31 cellular contexts compared by ENCODE assay signal in the genomic region with DNA sequence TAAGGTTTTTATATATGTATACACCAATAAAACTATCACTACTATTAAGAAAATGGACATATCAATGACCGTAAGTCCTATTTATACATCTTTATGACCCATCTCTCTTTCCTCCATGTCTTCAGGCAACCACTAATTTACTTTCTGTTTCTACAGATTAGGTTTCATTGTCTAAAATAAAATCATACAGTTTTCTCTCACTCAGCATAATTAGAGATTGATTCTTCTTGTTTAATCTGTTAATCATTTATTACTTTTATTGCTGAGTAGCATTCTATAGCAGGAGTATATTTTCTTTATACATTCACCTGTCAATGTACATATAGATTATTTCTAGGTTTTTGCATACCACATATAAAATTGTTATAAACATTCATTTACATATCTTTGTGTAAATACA.
"Had no signal": no experiment of that assay in that cellular context is flagged by ENCODE, and none has a peak within 500 bp of the region (broad histone marks: within the 10 kb centered on the region; RNA-seq: fewer than 3 reads in every experiment).

No MANE protein-coding gene starts in this region.

- H3K9me3 ChIP-seq: ascending aorta had no signal

- H3K4me1 ChIP-seq: ascending aorta had no signal

- ATAC-seq: activated CD8-positive, alpha-beta T cell treated with anti-CD3 and anti-CD28 coated beads for 36 hours; activated naive CD8-positive, alpha-beta T cell treated with anti-CD3 and anti-CD28 coated beads, Interleukin-2, amount 50 U/mL, for 24 hours; activated T-cell treated with anti-CD3 and anti-CD28 coated beads, Interleukin-2, amount 50 U/mL, for 4 hours; activated T-cell treated with anti-CD3 and anti-CD28 coated beads, Interleukin-2, amount 50 U/mL, for 72 hours; activated T-helper 17 cell treated with anti-CD3 and anti-CD28 coated beads, Interleukin-2, amount 50 U/mL, for 72 hours had no signal

- H3K4me3 ChIP-seq: ascending aorta, cardiac muscle cell had no signal

- H3K36me3 ChIP-seq: ascending aorta, cardiac muscle cell had no signal

- H3K27me3 ChIP-seq: ascending aorta, cardiac muscle cell had no signal

- H3K27ac ChIP-seq: ascending aorta, cardiac muscle cell, VCaP had no signal

- DNase-seq: activated B cell treated with CpG ODN at 0.5 μM for 24 hours; activated CD4-positive, alpha-beta memory T cell treated with anti-CD3 and anti-CD28 coated beads for 36 hours; activated CD4-positive, alpha-beta T cell treated with anti-CD3 and anti-CD28 coated beads for 4 hours; activated CD4-positive, alpha-beta T cell treated with anti-CD3 and anti-CD28 coated beads, Interleukin-2, amount 10 ng/mL, durations not matched to agents 24 days and 14 days; activated CD4-positive, alpha-beta T cell treated with anti-CD3 and anti-CD28 coated beads, Interleukin-2, amount 50 U/mL, for 1 hour; activated CD4-positive, alpha-beta T cell treated with anti-CD3 and anti-CD28 coated beads, Interleukin-2, amount 50 U/mL, for 4 hours; activated CD4-positive, CD25-positive, alpha-beta regulatory T cell treated with anti-CD3 and anti-CD28 coated beads, Interleukin-2, amount 50 U/mL, for 72 hours; activated CD8-positive, alpha-beta memory T cell treated with anti-CD3 and anti-CD28 coated beads, Interleukin-2, amount 50 U/mL, for 4 hours; activated CD8-positive, alpha-beta T cell treated with anti-CD3 and anti-CD28 coated beads for 36 hours; activated effector memory CD4-positive, alpha-beta T cell treated with anti-CD3 and anti-CD28 coated beads, Interleukin-2, amount 50 U/mL, for 16 hours; activated gamma-delta T cell treated with Interleukin-2 at 50 U/mL for 16 hours; activated naive CD4-positive, alpha-beta T cell; activated naive CD4-positive, alpha-beta T cell treated with anti-CD3 and anti-CD28 coated beads, Interleukin-2, amount 10 ng/mL, durations not matched to agents 7 days and 5 days; activated naive CD8-positive, alpha-beta T cell treated with anti-CD3 and anti-CD28 coated beads, Interleukin-2, amount 10 ng/mL, durations not matched to agents 7 days and 5 days; activated naive CD8-positive, alpha-beta T cell treated with anti-CD3 and anti-CD28 coated beads, Interleukin-2, amount 50 U/mL, for 24 hours; activated T-cell treated with anti-CD3 and anti-CD28 coated beads for 4 hours; activated T-cell treated with anti-CD3 and anti-CD28 coated beads, Interleukin-2, amount 50 U/mL, for 1 hour; activated T-cell treated with anti-CD3 and anti-CD28 coated beads, Interleukin-2, amount 50 U/mL, for 4 hours; activated T-cell treated with anti-CD3 and anti-CD28 coated beads, Interleukin-2, amount 50 U/mL, for 72 hours; amygdala; anterior cingulate cortex; caudate nucleus; cerebellar nuclear complex; T-helper 2 cell; T-helper 9 cell had no signal

- FAIRE-seq: bronchial epithelial cell, TTC549 had no signal
